14 cellular contexts compared by ENCODE assay signal in the genomic region with DNA sequence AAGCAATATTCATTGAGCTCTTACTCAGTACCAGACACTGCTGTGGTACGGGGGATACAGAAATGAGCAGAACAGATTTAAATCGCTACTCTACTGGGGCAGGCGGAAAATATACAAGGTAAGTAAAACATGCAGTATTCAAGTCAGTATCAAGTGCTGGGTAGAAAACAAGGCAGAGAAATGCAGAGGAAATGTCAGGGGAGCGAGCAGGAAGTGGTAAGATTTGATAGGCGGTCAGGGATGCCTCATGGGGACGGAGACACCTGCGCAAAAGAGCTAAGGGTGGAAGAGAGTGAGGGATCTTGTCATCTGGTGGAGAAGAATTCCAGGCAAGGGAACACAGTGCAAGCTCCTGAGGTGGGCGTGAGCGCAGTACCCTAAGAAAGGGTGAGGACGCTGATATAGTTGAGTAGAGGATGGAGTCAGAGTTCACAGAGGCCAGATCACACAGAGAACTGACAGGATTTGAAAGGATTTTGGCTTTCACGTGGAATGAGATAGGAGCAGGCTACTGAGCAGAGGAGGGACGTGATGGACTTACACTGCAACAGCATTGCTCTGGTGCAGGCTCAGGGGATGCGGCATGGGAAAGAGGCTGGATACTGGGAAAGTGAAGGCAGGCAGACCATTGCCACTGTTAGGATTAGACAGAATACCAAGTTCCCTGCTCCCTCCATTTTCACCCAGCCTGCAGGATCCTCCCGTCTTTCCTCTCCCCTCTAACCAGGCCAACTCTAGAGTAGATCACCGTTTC. TPM values are rescaled to one million over a fixed set of nuclear protein-coding genes. Genes with fewer than 3 reads are reported as not detected.
DNase-seq lines count a peak whose midpoint lies in the region; ATAC-seq and TF ChIP-seq lines count a peak whose summit lies in the region.
"Had no signal": no experiment of that assay in that cellular context is flagged by ENCODE, and none has a peak within 500 bp of the region (broad histone marks: within the 10 kb centered on the region; RNA-seq: fewer than 3 reads in every experiment).

No MANE protein-coding gene starts in this region.

- no peaks in the 10 kb centered on the region for H3K9me3 ChIP-seq in vagina
- H3K9me3 ChIP-seq: left lung, pancreas, SJSA1, tibial nerve had no signal

- no peaks in the 10 kb centered on the region for H3K27me3 ChIP-seq in vagina
- H3K27me3 ChIP-seq: left lung, pancreas, SJSA1 had no signal

- H3K36me3 ChIP-seq in vagina: no peaks in the 10 kb centered on the region
- H3K36me3 ChIP-seq: left lung, pancreas, SJSA1, tibial nerve had no signal

- H3K4me1 ChIP-seq in vagina: peaks cover 10% of the 10 kb centered on the region
- H3K4me1 ChIP-seq: left lung, pancreas, SJSA1, tibial nerve had no signal

- ATAC-seq in GM21786 (IDR thresholded peaks at IDR 0.05; ENCODE audit: unreplicated experiment): peak; percentile 36
- ATAC-seq in activated T-helper 17 cell treated with anti-CD3 and anti-CD28 coated beads, Interleukin-2, amount 50 U/mL, for 72 hours (replicated peaks): peak; percentile 90
- ATAC-seq in sciatic nerve: no peak
- no peak for ATAC-seq in HG02571 (IDR thresholded peaks at IDR 0.05; ENCODE audit: unreplicated experiment)
- ATAC-seq: pancreas had no signal

- no peaks in the 10 kb centered on the region for H3K4me1 Mint-ChIP-seq in activated T-helper 17 cell treated with anti-CD3 and anti-CD28 coated beads, Interleukin-2, amount 50 U/mL, for 72 hours

- no peak overlapping the region for H3K4me3 Mint-ChIP-seq in activated T-helper 17 cell treated with anti-CD3 and anti-CD28 coated beads, Interleukin-2, amount 50 U/mL, for 72 hours

- no peaks in the 10 kb centered on the region for H3K9me3 Mint-ChIP-seq in activated T-helper 17 cell treated with anti-CD3 and anti-CD28 coated beads, Interleukin-2, amount 50 U/mL, for 72 hours

- H3K27me3 Mint-ChIP-seq in activated T-helper 17 cell treated with anti-CD3 and anti-CD28 coated beads, Interleukin-2, amount 50 U/mL, for 72 hours: no peaks in the 10 kb centered on the region

- no peak overlapping the region for H3K27ac Mint-ChIP-seq in activated T-helper 17 cell treated with anti-CD3 and anti-CD28 coated beads, Interleukin-2, amount 50 U/mL, for 72 hours

- H3K27ac ChIP-seq in vagina: no peak overlapping the region
- H3K27ac ChIP-seq: left lung, pancreas, SJSA1, tibial nerve had no signal

- TF ChIP-seq POLR2A in vagina (IDR thresholded peaks at IDR 0.05): no peak

- intact Hi-C loops in sciatic nerve (cut with DNase I) (no loop called here), vagina (cut with DNase I) (no loop called here)

- DNase-seq in T-helper 1 cell: peak in 3 of 5 donors; percentile 8 to 69 (median 11)
- peak; percentile 8 for DNase-seq in stimulated activated CD4-positive, alpha-beta T cell treated with anti-CD3 and anti-CD28 coated beads, Interleukin-4, amount 100 ng/mL, for 1 hour
- no peak for DNase-seq in sciatic nerve (ENCODE audit: low spot score)
- DNase-seq in KG1 (lab: John Stamatoyannopoulos, UW): no peak
- no peak for DNase-seq in vagina (ENCODE audit: extremely low spot score in 2 of 2)
- DNase-seq: DMS 273 treated with DMSO at 0.1 percent for 48 hours, left lung, NCI-H510A, pancreas had no signal

- no peak overlapping the region for H3K4me3 ChIP-seq in vagina
- H3K4me3 ChIP-seq: left lung, pancreas, SJSA1, tibial nerve had no signal

- no peaks in the 10 kb centered on the region for H3K36me3 Mint-ChIP-seq in activated T-helper 17 cell treated with anti-CD3 and anti-CD28 coated beads, Interleukin-2, amount 50 U/mL, for 72 hours (ENCODE audit: low read depth)

- TF ChIP-seq CTCF in vagina (IDR thresholded peaks at IDR 0.05): no peak

RNA-seq across cellular contexts. Expression of gene SC5D, which starts 35.8 kb away (rescaled TPM):
- total RNA-seq in activated T-helper 17 cell treated with anti-CD3 and anti-CD28 coated beads, Interleukin-2, amount 50 U/mL, for 72 hours: 10 to 100 TPM; 20.1 to 22.4 TPM
- total RNA-seq in sciatic nerve (60.0 TPM), vagina (86.7 TPM)

Comparison
In these comparisons a context has a peak if more than half of its experiments do, and no peak if none do; other contexts are left out.
1. ATAC-seq: peak in GM21786 (single experiment) and activated T-helper 17 cell treated with anti-CD3 and anti-CD28 coated beads, Interleukin-2, amount 50 U/mL, for 72 hours (single experiment); none in sciatic nerve (single experiment) and HG02571 (single experiment).
2. DNase-seq: peak in T-helper 1 cell (3 of 5) and stimulated activated CD4-positive, alpha-beta T cell treated with anti-CD3 and anti-CD28 coated beads, Interleukin-4, amount 100 ng/mL, for 1 hour (single experiment); none in sciatic nerve (single experiment), KG1 (single experiment) and vagina (0 of 2).